8 cellular contexts compared by ENCODE assay signal in genomic region chr10:113958631-113959382, GRCh38.
A peak's percentile ranks its signal among the peaks of the same experiment; 100 is the strongest.
DNase-seq lines count a peak whose midpoint lies in the region; ATAC-seq and TF ChIP-seq lines count a peak whose summit lies in the region.

No MANE protein-coding gene starts in this region.

- H3K27ac ChIP-seq in left ventricle myocardium inferior (replicated peaks): peak overlapping the region; percentile 44

- no peaks in the 10 kb centered on the region for H3K36me3 ChIP-seq in left ventricle myocardium inferior

- peak overlapping the region; percentile 80 for H3K27ac Mint-ChIP-seq in Calu3 (ENCODE audit: unreplicated experiment)

- H3K4me3 ChIP-seq in left ventricle myocardium inferior: no peak overlapping the region

- DNase-seq in Calu3: peak; percentile 67
- peak; percentile 43 for DNase-seq in HuH-7.5 (ENCODE audit: low spot score)
- DNase-seq in activated T-cell treated with anti-CD3 and anti-CD28 coated beads, Interleukin-2, amount 50 U/mL, for 4 hours: no peak
- no peak for DNase-seq in left ventricle myocardium inferior
- DNase-seq in smooth muscle cell of the brain vasculature (ENCODE audit: low read depth, low spot score): peak; percentile 75
- DNase-seq in retina: no peak
- no peak for DNase-seq in effector CD8-positive, alpha-beta T cell (lab: John Stamatoyannopoulos, UW)
- DNase-seq in T-helper 9 cell: no peak

- H3K9me3 Mint-ChIP-seq in Calu3 (ENCODE audit: low read depth, unreplicated experiment): no peaks in the 10 kb centered on the region
- peaks cover 3% of the 10 kb centered on the region for H3K9me3 Mint-ChIP-seq in activated T-cell treated with anti-CD3 and anti-CD28 coated beads, Interleukin-2, amount 50 U/mL, for 4 hours

- H3K27me3 ChIP-seq in left ventricle myocardium inferior (ENCODE audit: low read depth): no peaks in the 10 kb centered on the region

- no peak for TF ChIP-seq CTCF in Calu3 (IDR thresholded peaks at IDR 0.05; ENCODE audit: unreplicated experiment)
- TF ChIP-seq CTCF in left ventricle myocardium inferior (IDR thresholded peaks at IDR 0.05; ENCODE audit: borderline replicate concordance): no peak

- H3K36me3 Mint-ChIP-seq in Calu3 (ENCODE audit: insufficient read depth, unreplicated experiment): peaks cover 19% of the 10 kb centered on the region
- H3K36me3 Mint-ChIP-seq in activated T-cell treated with anti-CD3 and anti-CD28 coated beads, Interleukin-2, amount 50 U/mL, for 4 hours (ENCODE audit: insufficient read depth): no peaks in the 10 kb centered on the region

- TSS peak; percentile 94 for BruUV-seq in Calu3 (replicated peaks; lab: Mats Ljungman, UMichigan)

- no peaks in the 10 kb centered on the region for H3K9me3 ChIP-seq in left ventricle myocardium inferior (replicated peaks)

- CTCF ChIA-PET in Calu3 (lab: Charles Lee): interaction anchor here (1.3 kb wide), 1 partner anchor 14 kb away, joined by 4 read pairs; no protein-coding TSS in a partner anchor

- peaks cover 20% of the 10 kb centered on the region for H3K4me1 ChIP-seq in left ventricle myocardium inferior

- H3K4me3 Mint-ChIP-seq in Calu3 (ENCODE audit: low read depth, unreplicated experiment): peak overlapping the region; percentile 30
- no peak overlapping the region for H3K4me3 Mint-ChIP-seq in activated T-cell treated with anti-CD3 and anti-CD28 coated beads, Interleukin-2, amount 50 U/mL, for 4 hours

- H3K4me1 Mint-ChIP-seq in Calu3 (ENCODE audit: low read depth, unreplicated experiment): peaks cover 48% of the 10 kb centered on the region
- peaks cover 43% of the 10 kb centered on the region for H3K4me1 Mint-ChIP-seq in activated T-cell treated with anti-CD3 and anti-CD28 coated beads, Interleukin-2, amount 50 U/mL, for 4 hours (ENCODE audit: low read depth)

- ATAC-seq in activated T-cell treated with anti-CD3 and anti-CD28 coated beads, Interleukin-2, amount 50 U/mL, for 4 hours: peak; percentile 27 to 29

- no peaks in the 10 kb centered on the region for H3K27me3 Mint-ChIP-seq in Calu3 (ENCODE audit: unreplicated experiment)
- H3K27me3 Mint-ChIP-seq in activated T-cell treated with anti-CD3 and anti-CD28 coated beads, Interleukin-2, amount 50 U/mL, for 4 hours (ENCODE audit: low read depth): peaks cover 4% of the 10 kb centered on the region

- intact Hi-C loops in Calu3 (cut with micrococcal nuclease; ENCODE audit: unreplicated experiment) (loop anchor here (10.0 kb wide), 1 partner anchor 126 kb away; no protein-coding TSS in a partner anchor), left ventricle myocardium inferior (cut with micrococcal nuclease) (no loop called here)

Comparison
In these comparisons a context has a peak if more than half of its experiments do, and no peak if none do; other contexts are left out.
1. DNase-seq: peak in Calu3 (single experiment), HuH-7.5 (single experiment) and smooth muscle cell of the brain vasculature (single experiment); none in activated T-cell treated with anti-CD3 and anti-CD28 coated beads, Interleukin-2, amount 50 U/mL, for 4 hours (single experiment), left ventricle myocardium inferior (single experiment), retina (single experiment), effector CD8-positive, alpha-beta T cell (single experiment) and T-helper 9 cell (single experiment).